Comparison of ENCODE assay signal across 35 cellular contexts in genomic region chr6:112535816-112536215, GRCh38.
"Had no signal": no experiment of that assay in that cellular context is flagged by ENCODE, and none has a peak within 500 bp of the region (broad histone marks: within the 10 kb centered on the region; RNA-seq: fewer than 3 reads in every experiment).

No MANE protein-coding gene starts in this region.

- H3K9me3 ChIP-seq: MG63 had no signal

- H3K27me3 ChIP-seq: MG63 had no signal

- DNase-seq: Karpas-422, Kasumi-1, MG63, MM.1S, MV-4-11, NCI-H1048, NCI-H1092, NCI-H1092 treated with DMSO at 0.1 percent for 48 hours, NCI-H1105, NCI-H1105 treated with DMSO at 0.1 percent for 48 hours, NCI-H1417, NCI-H1417 treated with DMSO at 0.1 percent for 48 hours, NCI-H1436, NCI-H1436 treated with DMSO at 0.1 percent for 48 hours, NCI-H146, NCI-H1694, NCI-H1694 treated with DMSO at 0.1 percent for 48 hours, NCI-H187, NCI-H187 treated with DMSO at 0.1 percent for 48 hours, NCI-H1930, NCI-H2029, NCI-H2029 treated with DMSO at 0.1 percent for 48 hours, NCI-H2081, NCI-H2081 treated with DMSO at 0.1 percent for 48 hours, NCI-H2107, NCI-H2171, NCI-H2171 treated with DMSO at 0.1 percent for 48 hours, NCI-H2227 treated with DMSO at 0.1 percent for 48 hours, NCI-H226, NCI-H345, NCI-H446, NCI-H446 treated with DMSO at 0.1 percent for 48 hours, NCI-H510A, NCI-H510A treated with DMSO at 0.1 percent for 48 hours, NCI-H524 had no signal

- H3K36me3 ChIP-seq: MG63 had no signal

- H3K4me3 ChIP-seq: MG63 had no signal
